In genomic region chr4:7678318-7678852, GRCh38 we compare ENCODE assay signal across 1 cellular context.
TF ChIP-seq lines count a peak whose summit lies in the region.

No MANE protein-coding gene starts in this region.

TF ChIP-seq in H1, 55 proteins besides CTCF, POLR2A, EP300 and RAD21:
- no peak for TF ChIP-seq ZNF274 (IDR thresholded peaks at IDR 0.05; ENCODE audit: borderline replicate concordance, extremely low read depth, low read length)
- TF ChIP-seq KDM1A (IDR thresholded peaks at IDR 0.05; ENCODE audit: borderline replicate concordance, low read length): 0 out of 2 replicates have a peak, but pooled peaks have one; percentile 3
TF ChIP-seq in H1: peak in this region for 1.
